In genomic region chr3:120177151-120177550, GRCh38 we compare ENCODE assay signal across 8 cellular contexts.
DNase-seq lines count a peak whose midpoint lies in the region; ATAC-seq and TF ChIP-seq lines count a peak whose summit lies in the region.

No MANE protein-coding gene starts in this region.

- H3K4me1 ChIP-seq in SJSA1 (replicated peaks) (peaks cover 43% of the 10 kb centered on the region), heart left ventricle (peaks cover 0 to 17% (median 6%) of the 10 kb centered on the region in 12 donors), skeletal muscle satellite cell (ENCODE audit: control insufficient read depth, insufficient read depth, low read length) (peaks cover 42% of the 10 kb centered on the region)

- H3K27ac ChIP-seq in SJSA1 (peak overlapping the region; percentile 87), heart left ventricle (peak overlapping the region in 5 of 12 donors; percentile 9 to 51 (median 48))

- no peak for TF ChIP-seq POLR2A in heart left ventricle (IDR thresholded peaks at IDR 0.05)

- H3K9me3 Mint-ChIP-seq in activated T-helper 1 cell treated with anti-CD3 and anti-CD28 coated beads, Interleukin-12 subunit alpha, Interleukin-12 subunit beta, Interleukin-2, Interleukin-4 antibody, amounts not matched to agents 30 ng/mL and 10 ng/mL and 1 ng/mL, durations not matched to agents 14 hours and 24 hours and 36 hours = no peaks in the 10 kb centered on the region

- peak overlapping the region; percentile 75 for H3K9ac ChIP-seq in skeletal muscle satellite cell (ENCODE audit: low read depth, low read length)

- no peaks in the 10 kb centered on the region; the same call in 1 of the 2 replicates for H3K27me3 ChIP-seq in H7 (ENCODE audit: control insufficient read depth, insufficient read depth, low read length)
- H3K27me3 ChIP-seq in SJSA1 (replicated peaks) = no peaks in the 10 kb centered on the region
- H3K27me3 ChIP-seq in heart left ventricle = no peaks in the 10 kb centered on the region
- no peaks in the 10 kb centered on the region for H3K27me3 ChIP-seq in skeletal muscle satellite cell (ENCODE audit: control insufficient read depth, insufficient read depth, low read length)

- H3K36me3 ChIP-seq in H7 (replicated peaks; ENCODE audit: control insufficient read depth, insufficient read depth, low read length) (no peaks in the 10 kb centered on the region), SJSA1 (no peaks in the 10 kb centered on the region), heart left ventricle (no peaks in the 10 kb centered on the region), skeletal muscle satellite cell (ENCODE audit: insufficient read depth, low read length) (no peaks in the 10 kb centered on the region)

- intact Hi-C loops in heart left ventricle (cut with DNase I) = no loop called here
- intact Hi-C loops in activated T-helper 1 cell treated with anti-CD3 and anti-CD28 coated beads, Interleukin-12 subunit alpha, Interleukin-12 subunit beta, Interleukin-2, Interleukin-4 antibody, amounts not matched to agents 30 ng/mL and 10 ng/mL and 1 ng/mL, durations not matched to agents 14 hours and 24 hours and 36 hours (cut with micrococcal nuclease) = no loop called here

- H3K4me2 ChIP-seq in skeletal muscle satellite cell (ENCODE audit: low read length) = peak overlapping the region; percentile 81

- H3K27me3 Mint-ChIP-seq in activated T-helper 1 cell treated with anti-CD3 and anti-CD28 coated beads, Interleukin-12 subunit alpha, Interleukin-12 subunit beta, Interleukin-2, Interleukin-4 antibody, amounts not matched to agents 30 ng/mL and 10 ng/mL and 1 ng/mL, durations not matched to agents 14 hours and 24 hours and 36 hours (ENCODE audit: insufficient read depth) = peaks cover 11% of the 10 kb centered on the region

- WGBS in heart left ventricle, 4 donors = 16 to 34% (median 23%) methylated on average over 6 of the region's 6 CpGs

- no peak overlapping the region for H3K4me3 Mint-ChIP-seq in activated T-helper 1 cell treated with anti-CD3 and anti-CD28 coated beads, Interleukin-12 subunit alpha, Interleukin-12 subunit beta, Interleukin-2, Interleukin-4 antibody, amounts not matched to agents 30 ng/mL and 10 ng/mL and 1 ng/mL, durations not matched to agents 14 hours and 24 hours and 36 hours

- ATAC-seq in heart left ventricle (peak; percentile 62 to 93 (median 88)), HG02642 (IDR thresholded peaks at IDR 0.05; ENCODE audit: poor library complexity, unreplicated experiment) (no peak)
- no peak for ATAC-seq in stimulated activated naive CD8-positive, alpha-beta T cell treated with anti-CD3 and anti-CD28 coated beads, Interleukin-15, Interleukin-2, amounts not matched to agents 100 U/mL and 50 U/mL, for 24 hours

- H3K4me1 Mint-ChIP-seq in activated T-helper 1 cell treated with anti-CD3 and anti-CD28 coated beads, Interleukin-12 subunit alpha, Interleukin-12 subunit beta, Interleukin-2, Interleukin-4 antibody, amounts not matched to agents 30 ng/mL and 10 ng/mL and 1 ng/mL, durations not matched to agents 14 hours and 24 hours and 36 hours (ENCODE audit: low read depth) = no peaks in the 10 kb centered on the region

- H3K9me3 ChIP-seq in SJSA1 (replicated peaks) (no peaks in the 10 kb centered on the region), heart left ventricle (no peaks in the 10 kb centered on the region), skeletal muscle satellite cell (replicated peaks; ENCODE audit: low read length) (no peaks in the 10 kb centered on the region)

- TF ChIP-seq CTCF in heart left ventricle (IDR thresholded peaks at IDR 0.05) = peak in 2 of 12 donors; percentile 8

- H3K36me3 Mint-ChIP-seq in activated T-helper 1 cell treated with anti-CD3 and anti-CD28 coated beads, Interleukin-12 subunit alpha, Interleukin-12 subunit beta, Interleukin-2, Interleukin-4 antibody, amounts not matched to agents 30 ng/mL and 10 ng/mL and 1 ng/mL, durations not matched to agents 14 hours and 24 hours and 36 hours (ENCODE audit: low read depth) = no peaks in the 10 kb centered on the region

- DNase-seq in H7 (peak; percentile 43), SJSA1 (ENCODE audit: low read depth in 1 of 2, low spot score in 2 of 2) (peak; percentile 86 to 87), heart left ventricle (peak in 3 of 5 donors; percentile 36 to 60 (median 44)), globus pallidus (ENCODE audit: low spot score) (no peak)
- DNase-seq in activated T-helper 1 cell treated with anti-CD3 and anti-CD28 coated beads, Interleukin-12 subunit alpha, Interleukin-12 subunit beta, Interleukin-2, Interleukin-4 antibody, amounts not matched to agents 30 ng/mL and 10 ng/mL and 1 ng/mL, durations not matched to agents 14 hours and 24 hours and 36 hours (ENCODE audit: low spot score) = no peak
- DNase-seq in stimulated activated naive CD8-positive, alpha-beta T cell treated with anti-CD3 and anti-CD28 coated beads, Interleukin-15, Interleukin-2, amounts not matched to agents 100 U/mL and 50 U/mL, for 24 hours = no peak

- H3K4me3 ChIP-seq in H7 (ENCODE audit: insufficient read depth, low read depth, low read length) (no peak overlapping the region), SJSA1 (no peak overlapping the region; the same call in 1 of the 2 replicates), heart left ventricle (no peak overlapping the region), skeletal muscle satellite cell (ENCODE audit: low read length) (peak overlapping the region; percentile 52)

- no peak overlapping the region for H3K27ac Mint-ChIP-seq in activated T-helper 1 cell treated with anti-CD3 and anti-CD28 coated beads, Interleukin-12 subunit alpha, Interleukin-12 subunit beta, Interleukin-2, Interleukin-4 antibody, amounts not matched to agents 30 ng/mL and 10 ng/mL and 1 ng/mL, durations not matched to agents 14 hours and 24 hours and 36 hours

Comparison
In these comparisons a context has a peak if more than half of its experiments do, and no peak if none do; other contexts are left out.
1. DNase-seq: peak in H7 (single experiment), SJSA1 (2 of 2) and heart left ventricle (3 of 5); none in activated T-helper 1 cell treated with anti-CD3 and anti-CD28 coated beads, Interleukin-12 subunit alpha, Interleukin-12 subunit beta, Interleukin-2, Interleukin-4 antibody, amounts not matched to agents 30 ng/mL and 10 ng/mL and 1 ng/mL, durations not matched to agents 14 hours and 24 hours and 36 hours (single experiment), globus pallidus (single experiment) and stimulated activated naive CD8-positive, alpha-beta T cell treated with anti-CD3 and anti-CD28 coated beads, Interleukin-15, Interleukin-2, amounts not matched to agents 100 U/mL and 50 U/mL, for 24 hours (single experiment).
2. ATAC-seq: peak in heart left ventricle (4 of 4); none in HG02642 (single experiment) and stimulated activated naive CD8-positive, alpha-beta T cell treated with anti-CD3 and anti-CD28 coated beads, Interleukin-15, Interleukin-2, amounts not matched to agents 100 U/mL and 50 U/mL, for 24 hours (single experiment).